ENCODE assay signal across 8 cellular contexts in the genomic region with DNA sequence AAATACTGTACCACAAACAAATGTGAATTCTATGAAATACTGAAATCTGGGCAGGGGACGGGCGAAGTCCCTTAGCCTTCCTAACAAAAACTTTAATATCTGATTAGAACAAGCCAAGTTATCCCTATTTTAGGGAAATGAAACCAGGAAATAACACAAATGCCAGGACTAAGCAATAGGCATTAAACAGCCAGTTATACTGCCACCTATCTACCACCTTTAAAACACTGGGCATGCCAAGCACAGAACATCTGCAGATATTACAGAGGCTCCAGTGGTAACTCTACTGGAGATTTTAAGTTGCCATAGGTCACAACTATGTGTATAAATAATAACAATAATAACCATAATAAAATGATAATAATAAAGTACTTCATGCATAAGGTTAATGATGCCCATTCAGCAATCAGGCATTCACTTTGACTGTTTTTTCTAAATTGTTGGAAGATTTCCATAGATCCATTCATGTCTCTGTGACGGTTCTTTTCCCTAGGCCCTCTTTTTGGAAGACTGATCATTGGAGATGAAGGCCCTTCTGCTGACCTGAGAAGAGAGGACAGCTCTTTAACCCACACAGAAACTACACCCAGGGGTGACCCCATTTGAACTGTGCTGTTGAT.
A peak's percentile ranks its signal among the peaks of the same experiment; 100 is the strongest.
DNase-seq lines count a peak whose midpoint lies in the region; ATAC-seq, FAIRE-seq and TF ChIP-seq lines count a peak whose summit lies in the region.

No MANE protein-coding gene starts in this region.

- POLR2A ChIA-PET in A549 (lab: Yijun Ruan, JAX): no interaction called here
- POLR2A ChIA-PET in OCI-LY7 (lab: Charles Lee): no interaction called here

- CTCF ChIA-PET in A549 (lab: Yijun Ruan, JAX) (interaction anchor here (0.6 to 2.3 kb wide), 2 partner anchors 11 to 463 kb away, joined by 3 to 8 read pairs; no protein-coding TSS in a partner anchor), OCI-LY7 (lab: Charles Lee; ENCODE audit: unreplicated experiment) (no interaction called here)

- H3K4me2 ChIP-seq in A549: no peak overlapping the region
- no peak overlapping the region for H3K4me2 ChIP-seq in OCI-LY7 (ENCODE audit: low read length)

- FAIRE-seq in A549 (lab: Jason Lieb, UNC) (peak; percentile 46), GM12891 (lab: Jason Lieb, UNC) (no peak)

- DNase-seq in A549 (ENCODE audit: low read depth in 1 of 2, low spot score in 1 of 2) (peak; percentile 5 to 38), GM12891 (ENCODE audit: insufficient read length, low spot score) (no peak), OCI-LY7 (ENCODE audit: low spot score) (peak; percentile 15), glomerular visceral epithelial cell (ENCODE audit: extremely low spot score) (peak; percentile 1), posterior cingulate gyrus (no peak), GM13976 (ENCODE audit: low spot score) (no peak), upper lobe of left lung (no peak)

- TF ChIP-seq CTCF in A549 (IDR thresholded peaks at IDR 0.05) (peak; percentile 61), OCI-LY7 (conservative IDR thresholded peaks at IDR 0.05; ENCODE audit: low read length) (peak; percentile 71), GM13976 (IDR thresholded peaks at IDR 0.05; ENCODE audit: borderline replicate concordance, control extremely low read depth, extremely low read depth, insufficient read depth, missing control alignments) (no peak), upper lobe of left lung (IDR thresholded peaks at IDR 0.05) (no peak)

- TF ChIP-seq EP300 in A549 (IDR thresholded peaks at IDR 0.05) (no peak), upper lobe of left lung (IDR thresholded peaks at IDR 0.05) (no peak)

- peak; percentile 18 to 30; a peak in 3 of 5 replicates for TF ChIP-seq RAD21 in A549 (conservative IDR thresholded peaks at IDR 0.05 in 1 of 2, IDR thresholded peaks at IDR 0.05 in 1 of 2)

- H3K36me3 ChIP-seq in OCI-LY7 (ENCODE audit: insufficient read depth, low read length) (no peaks in the 10 kb centered on the region), upper lobe of left lung (no peaks in the 10 kb centered on the region)

- H3K27me3 ChIP-seq in upper lobe of left lung: no peaks in the 10 kb centered on the region

- no peak overlapping the region for H2AFZ ChIP-seq in OCI-LY7 (ENCODE audit: low read length)

- intact Hi-C loops in OCI-LY7 (cut with micrococcal nuclease; ENCODE audit: unreplicated experiment): no loop called here
- intact Hi-C loops in posterior cingulate gyrus (cut with DNase I): no loop called here

- 89% methylated on average over 3 of the region's 3 CpGs for WGBS in A549 (ENCODE audit: missing lambda C conversion rate)
- WGBS in upper lobe of left lung, 2 donors: 78 to 83% methylated on average over 3 of the region's 3 CpGs

- TF ChIP-seq POLR2A in A549 (IDR thresholded peaks at IDR 0.05; ENCODE audit: low read length) (no peak), GM12891 (IDR thresholded peaks at IDR 0.05; ENCODE audit: low read depth, low read length) (no peak), upper lobe of left lung (IDR thresholded peaks at IDR 0.05) (no peak)

- H3K9me3 ChIP-seq in A549: no peaks in the 10 kb centered on the region
- H3K9me3 ChIP-seq in OCI-LY7 (ENCODE audit: low read length): no peaks in the 10 kb centered on the region
- no peaks in the 10 kb centered on the region for H3K9me3 ChIP-seq in upper lobe of left lung

- no TSS peak for BruUV-seq in OCI-LY7 (replicated peaks; lab: Mats Ljungman, UMichigan)

- H3K79me2 ChIP-seq in OCI-LY7 (ENCODE audit: insufficient read depth, low read depth, low read length): no peaks in the 10 kb centered on the region

- H3K4me3 ChIP-seq in A549: no peak overlapping the region
- no peak overlapping the region for H3K4me3 ChIP-seq in OCI-LY7 (ENCODE audit: low read depth, low read length, poor library complexity, severe bottlenecking)
- H3K4me3 ChIP-seq in upper lobe of left lung: no peak overlapping the region

- H3K27ac ChIP-seq in A549 (no peak overlapping the region), OCI-LY7 (ENCODE audit: low read depth, low read length, poor library complexity, severe bottlenecking) (no peak overlapping the region), upper lobe of left lung (no peak overlapping the region)

- in situ Hi-C loops in GM13976 (cut with MboI; ENCODE audit: low sequenced_read_pairs, unreplicated experiment): no loop called here

- H3K9me2 ChIP-seq in OCI-LY7 (ENCODE audit: insufficient read depth, low read length): no peaks in the 10 kb centered on the region; the same call in 1 of the 2 replicates

- H3K4me1 ChIP-seq in A549 (no peaks in the 10 kb centered on the region), OCI-LY7 (ENCODE audit: insufficient read depth, low read length, poor library complexity, severe bottlenecking) (no peaks in the 10 kb centered on the region), upper lobe of left lung (no peaks in the 10 kb centered on the region)

- no peaks in the 10 kb centered on the region for H4K20me1 ChIP-seq in OCI-LY7 (ENCODE audit: insufficient read depth, low read length)

- ATAC-seq in A549: peak; percentile 73 to 83; a peak in 5 of 6 replicates
- ATAC-seq in upper lobe of left lung (ENCODE audit: low FRiP score in 2 of 2): no peak
- no peak for ATAC-seq in HG03025 (IDR thresholded peaks at IDR 0.05; ENCODE audit: low FRiP score, unreplicated experiment)

TF ChIP-seq in A549, 52 proteins besides CTCF, POLR2A, EP300 and RAD21:
- TF ChIP-seq SMC3 (IDR thresholded peaks at IDR 0.05) (peak; percentile 24; the same call in 2 of the 3 replicates), ZC3H11A (IDR thresholded peaks at IDR 0.05) (no peak)

TF ChIP-seq in GM12891, 5 proteins besides CTCF, POLR2A, EP300 and RAD21:
- no peak for TF ChIP-seq POU2F2 (IDR thresholded peaks at IDR 0.05; ENCODE audit: low read depth, low read length)
- TF ChIP-seq SPI1 (IDR thresholded peaks at IDR 0.05; ENCODE audit: low read depth, low read length): 0 out of 2 replicates have a peak, but pooled peaks have one; percentile 19

Comparison
In these comparisons a context has a peak if more than half of its experiments do, and no peak if none do; other contexts are left out.
1. ATAC-seq: peak in A549 (2 of 2); none in upper lobe of left lung (0 of 2) and HG03025 (single experiment).
2. DNase-seq: peak in A549 (2 of 2), OCI-LY7 (single experiment) and glomerular visceral epithelial cell (single experiment); none in GM12891 (single experiment), posterior cingulate gyrus (0 of 10), GM13976 (single experiment) and upper lobe of left lung (0 of 2).
3. CTCF ChIP-seq: peak in A549 (single experiment) and OCI-LY7 (single experiment); none in GM13976 (single experiment) and upper lobe of left lung (0 of 6).